Comparison of ENCODE assay signal across 8 cellular contexts in the genomic region with DNA sequence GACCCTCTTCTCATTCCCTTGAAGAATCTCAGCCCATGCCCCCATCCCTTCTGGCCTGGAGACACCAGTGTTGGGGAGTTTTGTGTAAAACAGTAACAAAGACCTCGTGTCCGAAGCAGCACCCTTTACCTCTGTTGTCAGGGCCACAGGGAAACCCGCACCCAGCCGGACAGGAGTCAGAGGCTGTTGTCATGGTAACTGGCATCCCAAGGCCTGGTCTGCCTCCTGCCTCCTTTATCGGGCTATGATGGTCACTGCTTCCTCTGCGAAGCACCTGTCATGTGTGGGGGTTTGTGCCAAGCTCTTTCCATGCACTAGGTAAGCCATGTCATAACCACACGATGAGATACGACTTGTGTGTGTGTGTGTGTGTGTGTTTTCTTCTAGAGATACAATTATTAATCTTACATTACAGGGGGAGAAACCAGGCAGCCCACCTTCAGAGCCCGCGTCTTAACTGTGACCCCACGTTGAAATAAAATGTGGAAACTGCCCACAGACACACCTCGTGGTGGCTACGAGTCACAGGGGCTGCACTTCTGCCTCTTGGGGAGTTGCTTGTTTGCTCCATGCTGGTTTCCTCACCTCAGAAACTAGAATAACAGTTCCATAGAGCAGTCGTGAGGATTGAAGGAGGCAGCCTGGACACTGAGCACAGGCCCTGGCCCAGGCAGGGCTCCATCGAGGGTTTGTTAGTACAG. TPM values are rescaled to one million over a fixed set of nuclear protein-coding genes. Genes with fewer than 3 reads are reported as not detected.
DNase-seq lines count a peak whose midpoint lies in the region; ATAC-seq and TF ChIP-seq lines count a peak whose summit lies in the region.
"Had no signal": no experiment of that assay in that cellular context is flagged by ENCODE, and none has a peak within 500 bp of the region (broad histone marks: within the 10 kb centered on the region; RNA-seq: fewer than 3 reads in every experiment).

No MANE protein-coding gene starts in this region.

- peak; percentile 8 for ATAC-seq in HG02885 (IDR thresholded peaks at IDR 0.05; ENCODE audit: poor library complexity, unreplicated experiment)
- peak; percentile 22 for ATAC-seq in activated naive CD8-positive, alpha-beta T cell treated with anti-CD3 and anti-CD28 coated beads, Interleukin-2, amount 50 U/mL, for 24 hours

- peak overlapping the region; percentile 69 for H2AFZ ChIP-seq in neural cell (ENCODE audit: low read depth, low read length)

- peaks cover 44% of the 10 kb centered on the region for H3K4me1 ChIP-seq in CD4-positive, alpha-beta memory T cell (ENCODE audit: insufficient read depth, low read length)

- H3K9ac ChIP-seq in neural cell (ENCODE audit: low read length): peak overlapping the region; percentile 51

- no peak for TF ChIP-seq EP300 in neural cell (conservative IDR thresholded peaks at IDR 0.05; ENCODE audit: poor library complexity, severe bottlenecking)

- peak; percentile 35 for TF ChIP-seq RAD21 in neural cell (conservative IDR thresholded peaks at IDR 0.05)

- no peaks in the 10 kb centered on the region for H4K20me1 ChIP-seq in neural cell (ENCODE audit: insufficient read depth)

- no peaks in the 10 kb centered on the region for H3K36me3 ChIP-seq in CD4-positive, alpha-beta memory T cell (ENCODE audit: insufficient read depth, low read length)
- H3K36me3 ChIP-seq in neural cell (ENCODE audit: insufficient read depth, low read length): no peaks in the 10 kb centered on the region
- H3K36me3 ChIP-seq: thoracic aorta had no signal

- CTCF ChIA-PET in CD4-positive, alpha-beta memory T cell (lab: Charles Lee; ENCODE audit: partially characterized antibody): interaction anchor here (2.1 to 15.5 kb wide), 3 partner anchors 11 to 119 kb away, joined by 7 to 569 read pairs (median 12); no protein-coding TSS in a partner anchor

- no peak for TF ChIP-seq CTCF in neural cell (IDR thresholded peaks at IDR 0.05; ENCODE audit: poor library complexity, severe bottlenecking)

- H3K4me3 Mint-ChIP-seq in CD4-positive, alpha-beta memory T cell: peak overlapping the region in 7 of 8 donors; percentile 20 to 85 (median 43)
- H3K4me3 Mint-ChIP-seq in activated naive CD8-positive, alpha-beta T cell treated with anti-CD3 and anti-CD28 coated beads, Interleukin-2, amount 50 U/mL, for 24 hours: peak overlapping the region; percentile 48

- no peak overlapping the region for H3K4me2 ChIP-seq in neural cell (ENCODE audit: low read length)

- no peaks in the 10 kb centered on the region for H3K79me2 ChIP-seq in neural cell (replicated peaks; ENCODE audit: insufficient read depth, low read length)

- H3K9me2 ChIP-seq in neural cell (ENCODE audit: insufficient read depth, low read length): no peaks in the 10 kb centered on the region

- peak overlapping the region; percentile 75 for H3K27ac ChIP-seq in CD4-positive, alpha-beta memory T cell (ENCODE audit: low read depth, low read length)
- peak overlapping the region; percentile 70 for H3K27ac ChIP-seq in neural cell (ENCODE audit: low read length)

- H3K9me3 Mint-ChIP-seq in CD4-positive, alpha-beta memory T cell: no peaks in the 10 kb centered on the region
- no peaks in the 10 kb centered on the region for H3K9me3 Mint-ChIP-seq in activated naive CD8-positive, alpha-beta T cell treated with anti-CD3 and anti-CD28 coated beads, Interleukin-2, amount 50 U/mL, for 24 hours

- no peaks in the 10 kb centered on the region for H3F3A ChIP-seq in neural cell (ENCODE audit: insufficient read depth, low read length, poor library complexity, severe bottlenecking)

- no peak for DNase-seq in CD4-positive, alpha-beta memory T cell
- no peak for DNase-seq in activated naive CD8-positive, alpha-beta T cell treated with anti-CD3 and anti-CD28 coated beads, Interleukin-2, amount 50 U/mL, for 24 hours
- no peak for DNase-seq in DMS153 (lab: John Stamatoyannopoulos, UW)
- DNase-seq in stimulated activated CD4-positive, alpha-beta T cell treated with anti-CD3 and anti-CD28 coated beads, Interleukin-4, amount 100 ng/mL, for 24 hours: no peak
- no peak for DNase-seq in NCI-H774 (lab: John Stamatoyannopoulos, UW)

- no peaks in the 10 kb centered on the region for H3K9me3 ChIP-seq in CD4-positive, alpha-beta memory T cell (ENCODE audit: control insufficient read depth in 1 of 2, low read length in 2 of 2)
- no peaks in the 10 kb centered on the region for H3K9me3 ChIP-seq in neural cell (ENCODE audit: low read length)
- H3K9me3 ChIP-seq: thoracic aorta had no signal

- peaks cover 0 to 1% of the 10 kb centered on the region in 2 donors for H3K36me3 Mint-ChIP-seq in CD4-positive, alpha-beta memory T cell
- no peaks in the 10 kb centered on the region for H3K36me3 Mint-ChIP-seq in activated naive CD8-positive, alpha-beta T cell treated with anti-CD3 and anti-CD28 coated beads, Interleukin-2, amount 50 U/mL, for 24 hours (ENCODE audit: low read depth)

- no peaks in the 10 kb centered on the region for H3K27me3 Mint-ChIP-seq in CD4-positive, alpha-beta memory T cell
- H3K27me3 Mint-ChIP-seq in activated naive CD8-positive, alpha-beta T cell treated with anti-CD3 and anti-CD28 coated beads, Interleukin-2, amount 50 U/mL, for 24 hours: no peaks in the 10 kb centered on the region

- intact Hi-C loops in CD4-positive, alpha-beta memory T cell (cut with micrococcal nuclease): loop anchor here (10.0 kb wide), 1 partner anchor 338 kb away; no protein-coding TSS in a partner anchor

- peaks cover 12 to 51% (median 20%) of the 10 kb centered on the region in 4 donors for H3K4me1 Mint-ChIP-seq in CD4-positive, alpha-beta memory T cell
- peaks cover 46% of the 10 kb centered on the region for H3K4me1 Mint-ChIP-seq in activated naive CD8-positive, alpha-beta T cell treated with anti-CD3 and anti-CD28 coated beads, Interleukin-2, amount 50 U/mL, for 24 hours

- no peaks in the 10 kb centered on the region for H3K27me3 ChIP-seq in CD4-positive, alpha-beta memory T cell (ENCODE audit: insufficient read depth, low read length)
- no peaks in the 10 kb centered on the region for H3K27me3 ChIP-seq in neural cell (ENCODE audit: insufficient read depth, low read depth, low read length)

- H3K27ac Mint-ChIP-seq in CD4-positive, alpha-beta memory T cell: peak overlapping the region; percentile 95 to 99 (median 97)
- peak overlapping the region; percentile 86 for H3K27ac Mint-ChIP-seq in activated naive CD8-positive, alpha-beta T cell treated with anti-CD3 and anti-CD28 coated beads, Interleukin-2, amount 50 U/mL, for 24 hours

- POLR2A ChIA-PET in CD4-positive, alpha-beta memory T cell (lab: Charles Lee; ENCODE audit: partially characterized antibody): interaction anchor here (1.1 to 4.3 kb wide), 6 partner anchors 13 to 126 kb away, joined by 3 to 70 read pairs (median 12); a partner anchor contains a TSS

- H3K4me3 ChIP-seq in CD4-positive, alpha-beta memory T cell (ENCODE audit: low read length in 2 of 2): no peak overlapping the region
- H3K4me3 ChIP-seq in neural cell (ENCODE audit: low read length): no peak overlapping the region
- H3K4me3 ChIP-seq: thoracic aorta had no signal

TF ChIP-seq in neural cell, 6 proteins besides CTCF, POLR2A, EP300 and RAD21:
- TF ChIP-seq, protein P1, sequence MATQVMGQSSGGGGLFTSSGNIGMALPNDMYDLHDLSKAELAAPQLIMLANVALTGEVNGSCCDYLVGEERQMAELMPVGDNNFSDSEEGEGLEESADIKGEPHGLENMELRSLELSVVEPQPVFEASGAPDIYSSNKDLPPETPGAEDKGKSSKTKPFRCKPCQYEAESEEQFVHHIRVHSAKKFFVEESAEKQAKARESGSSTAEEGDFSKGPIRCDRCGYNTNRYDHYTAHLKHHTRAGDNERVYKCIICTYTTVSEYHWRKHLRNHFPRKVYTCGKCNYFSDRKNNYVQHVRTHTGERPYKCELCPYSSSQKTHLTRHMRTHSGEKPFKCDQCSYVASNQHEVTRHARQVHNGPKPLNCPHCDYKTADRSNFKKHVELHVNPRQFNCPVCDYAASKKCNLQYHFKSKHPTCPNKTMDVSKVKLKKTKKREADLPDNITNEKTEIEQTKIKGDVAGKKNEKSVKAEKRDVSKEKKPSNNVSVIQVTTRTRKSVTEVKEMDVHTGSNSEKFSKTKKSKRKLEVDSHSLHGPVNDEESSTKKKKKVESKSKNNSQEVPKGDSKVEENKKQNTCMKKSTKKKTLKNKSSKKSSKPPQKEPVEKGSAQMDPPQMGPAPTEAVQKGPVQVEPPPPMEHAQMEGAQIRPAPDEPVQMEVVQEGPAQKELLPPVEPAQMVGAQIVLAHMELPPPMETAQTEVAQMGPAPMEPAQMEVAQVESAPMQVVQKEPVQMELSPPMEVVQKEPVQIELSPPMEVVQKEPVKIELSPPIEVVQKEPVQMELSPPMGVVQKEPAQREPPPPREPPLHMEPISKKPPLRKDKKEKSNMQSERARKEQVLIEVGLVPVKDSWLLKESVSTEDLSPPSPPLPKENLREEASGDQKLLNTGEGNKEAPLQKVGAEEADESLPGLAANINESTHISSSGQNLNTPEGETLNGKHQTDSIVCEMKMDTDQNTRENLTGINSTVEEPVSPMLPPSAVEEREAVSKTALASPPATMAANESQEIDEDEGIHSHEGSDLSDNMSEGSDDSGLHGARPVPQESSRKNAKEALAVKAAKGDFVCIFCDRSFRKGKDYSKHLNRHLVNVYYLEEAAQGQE (IDR thresholded peaks at IDR 0.05; ENCODE audit: borderline replicate concordance): no peak
- TF ChIP-seq MXI1 (conservative IDR thresholded peaks at IDR 0.05; ENCODE audit: poor library complexity, severe bottlenecking) (no peak), POLR2AphosphoS5 (IDR thresholded peaks at IDR 0.05) (peak; percentile 17), TAF1 (IDR thresholded peaks at IDR 0.05; ENCODE audit: low read depth) (no peak), SMC3 (conservative IDR thresholded peaks at IDR 0.05; ENCODE audit: poor library complexity) (peak; percentile 14), EZH2 (IDR thresholded peaks at IDR 0.05; ENCODE audit: borderline replicate concordance, insufficient read depth, low read length, poor library complexity, severe bottlenecking) (no peak)

RNA-seq across cellular contexts. Expression of a gene that starts 18.0 kb away (rescaled TPM):
- total RNA-seq in CD4-positive, alpha-beta memory T cell: not detected
- polyA plus RNA-seq in CD4-positive, alpha-beta memory T cell: not detected
- 3.8 TPM in 1 of 2 replicates, not detected in the other for polyA plus RNA-seq in neural cell
- not detected in 2 replicates for polyA minus RNA-seq in neural cell

RNA-seq across cellular contexts. Expression of a gene that starts 23.1 kb away (rescaled TPM):
- total RNA-seq in CD4-positive, alpha-beta memory T cell: not detected
- 1 to 10 TPM in 1 of 2 donors, not detected in 1; 2.7 TPM for polyA plus RNA-seq in CD4-positive, alpha-beta memory T cell
- 1.3 TPM in 1 of 2 replicates, not detected in the other for polyA plus RNA-seq in neural cell
- not detected in 2 replicates for polyA minus RNA-seq in neural cell
- total RNA-seq: thoracic aorta had no signal
